33 cellular contexts compared by ENCODE assay signal in the genomic region with DNA sequence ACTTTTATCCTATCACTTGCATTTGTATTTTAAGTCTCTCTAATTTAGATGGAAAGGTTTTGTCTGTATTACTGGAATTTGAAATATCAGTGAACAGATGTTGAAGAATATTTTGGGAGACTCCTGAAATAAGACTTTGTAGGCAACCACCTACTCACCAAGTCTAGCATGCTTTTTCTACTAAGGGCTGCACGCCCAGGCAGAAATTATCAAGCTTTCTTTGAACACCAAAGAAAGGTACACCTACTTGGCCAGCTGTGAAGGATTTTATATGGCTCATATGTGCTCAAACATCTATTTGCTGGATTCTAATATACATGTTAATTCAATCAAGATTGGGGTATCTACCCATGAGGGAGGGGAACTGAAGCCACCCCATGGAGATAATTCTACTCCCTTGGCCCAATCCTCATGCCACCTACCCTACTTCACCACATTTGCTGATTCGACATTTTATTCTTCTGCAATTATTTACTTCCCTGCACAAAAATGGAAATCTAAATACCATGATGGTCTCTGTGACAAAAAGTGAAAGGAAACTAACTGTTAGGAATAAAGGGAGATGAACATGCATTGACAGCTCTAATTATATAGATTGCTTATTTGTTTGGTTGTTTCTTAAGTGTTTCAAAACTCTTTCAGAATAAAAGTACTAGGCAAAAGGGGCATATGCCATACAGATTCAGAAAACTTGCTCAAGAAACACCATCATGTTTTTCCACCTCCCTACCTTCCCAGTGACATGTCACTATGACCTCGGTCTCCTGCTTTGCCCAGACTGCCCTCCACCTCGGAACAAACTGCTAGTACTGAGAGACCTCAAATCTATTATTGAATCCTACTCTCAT. TPM values are rescaled to one million over a fixed set of nuclear protein-coding genes. Genes with fewer than 3 reads are reported as not detected.
"Had no signal": no experiment of that assay in that cellular context is flagged by ENCODE, and none has a peak within 500 bp of the region (broad histone marks: within the 10 kb centered on the region; RNA-seq: fewer than 3 reads in every experiment).

No MANE protein-coding gene starts in this region.

- H3K36me3 ChIP-seq: ascending aorta, Peyer's patch, SJSA1 had no signal

- FAIRE-seq: bronchial epithelial cell had no signal

- H3K9me3 ChIP-seq: ascending aorta, body of pancreas, Peyer's patch, SJSA1 had no signal

- H3K27me3 ChIP-seq: ascending aorta, body of pancreas, Peyer's patch had no signal

- H3K4me1 ChIP-seq: ascending aorta, body of pancreas, Peyer's patch, SJSA1 had no signal

- H3K27ac ChIP-seq: ascending aorta, body of pancreas, Peyer's patch, RWPE1, SJSA1 had no signal

- DNase-seq: activated CD4-positive, alpha-beta T cell treated with anti-CD3 and anti-CD28 coated beads for 48 hours; activated CD4-positive, alpha-beta T cell treated with anti-CD3 and anti-CD28 coated beads, Interleukin-2, amount 50 U/mL, for 4 hours; activated CD4-positive, CD25-positive, alpha-beta regulatory T cell treated with anti-CD3 and anti-CD28 coated beads, Interleukin-2, amount 50 U/mL, for 72 hours; activated CD8-positive, alpha-beta memory T cell treated with anti-CD3 and anti-CD28 coated beads, Interleukin-2, amount 50 U/mL, for 48 hours; activated CD8-positive, alpha-beta T cell treated with anti-CD3 and anti-CD28 coated beads, Interleukin-2, amount 10 ng/mL, durations not matched to agents 7 days and 5 days; activated effector memory CD4-positive, alpha-beta T cell treated with Interleukin-2 at 50 U/mL for 16 hours; activated naive CD4-positive, alpha-beta T cell; activated T-cell treated with anti-CD3 and anti-CD28 coated beads, Interleukin-2, amount 50 U/mL, for 1 hour; body of pancreas; central memory CD4-positive, alpha-beta T cell; KG1; MV-4-11; NCI-H1092 treated with DMSO at 0.1 percent for 48 hours; NCI-H1417 treated with DMSO at 0.1 percent for 48 hours; NCI-H1694; NCI-H2029; NCI-H2107; NCI-H2171 treated with DMSO at 0.1 percent for 48 hours; NCI-H226; NCI-H510A; NCI-H526 treated with DMSO at 0.1 percent for 48 hours; NK-92 treated with Interleukin-12 subunit alpha and Interleukin-12 subunit beta, amount 100 ng/mL, for 24 hours; Peyer's patch; SHP77; T-helper 9 cell had no signal

- ATAC-seq: activated CD8-positive, alpha-beta T cell treated with anti-CD3 and anti-CD28 coated beads, Interleukin-2, amount 10 ng/mL, durations not matched to agents 7 days and 5 days; body of pancreas; WTC11 had no signal

- H3K4me3 ChIP-seq: ascending aorta, body of pancreas, Peyer's patch, SJSA1 had no signal

RNA-seq across cellular contexts. Expression of gene MYOT, which starts 0.9 kb away (rescaled TPM):
- total RNA-seq: activated CD8-positive, alpha-beta T cell treated with anti-CD3 and anti-CD28 coated beads, Interleukin-2, amount 10 ng/mL, durations not matched to agents 7 days and 5 days; activated T-helper 1 cell treated with anti-CD3 and anti-CD28 coated beads, Interleukin-12 subunit alpha, Interleukin-12 subunit beta, Interleukin-2, Interleukin-4 antibody, amounts not matched to agents 30 ng/mL and 10 ng/mL and 1 ng/mL, durations not matched to agents 14 hours and 24 hours and 36 hours; bronchial epithelial cell; MCF 10A; SJSA1; WTC11 had no signal

RNA-seq across cellular contexts. Expression of gene PKD2L2, which starts 22.5 kb away (rescaled TPM):
- total RNA-seq: activated CD8-positive, alpha-beta T cell treated with anti-CD3 and anti-CD28 coated beads, Interleukin-2, amount 10 ng/mL, durations not matched to agents 7 days and 5 days; activated T-helper 1 cell treated with anti-CD3 and anti-CD28 coated beads, Interleukin-12 subunit alpha, Interleukin-12 subunit beta, Interleukin-2, Interleukin-4 antibody, amounts not matched to agents 30 ng/mL and 10 ng/mL and 1 ng/mL, durations not matched to agents 14 hours and 24 hours and 36 hours; ascending aorta; body of pancreas; bronchial epithelial cell; LHCN-M2; MCF 10A; Peyer's patch; SJSA1; WTC11 had no signal
